19 cellular contexts compared by ENCODE assay signal in genomic region chr7:18405731-18406130, GRCh38.
"Had no signal": no experiment of that assay in that cellular context is flagged by ENCODE, and none has a peak within 500 bp of the region (broad histone marks: within the 10 kb centered on the region; RNA-seq: fewer than 3 reads in every experiment).

No MANE protein-coding gene starts in this region.

- H3K9me3 ChIP-seq: gastroesophageal sphincter, heart right ventricle, left lung, right atrium auricular region had no signal

- H3K27ac Mint-ChIP-seq: activated CD4-positive, alpha-beta T cell treated with anti-CD3 and anti-CD28 coated beads, Interleukin-2, amount 10 ng/mL, durations not matched to agents 24 days and 14 days; activated CD8-positive, alpha-beta T cell treated with anti-CD3 and anti-CD28 coated beads for 36 hours; activated naive CD4-positive, alpha-beta T cell treated with anti-CD3 and anti-CD28 coated beads, Interleukin-2, amount 10 ng/mL, durations not matched to agents 7 days and 5 days; activated naive CD8-positive, alpha-beta T cell treated with anti-CD3 and anti-CD28 coated beads, Interleukin-2, amount 50 U/mL, for 24 hours; progenitor cell of endocrine pancreas had no signal

- H3K9me3 Mint-ChIP-seq: activated CD4-positive, alpha-beta T cell treated with anti-CD3 and anti-CD28 coated beads, Interleukin-2, amount 10 ng/mL, durations not matched to agents 24 days and 14 days; activated CD8-positive, alpha-beta T cell treated with anti-CD3 and anti-CD28 coated beads for 36 hours; activated naive CD4-positive, alpha-beta T cell treated with anti-CD3 and anti-CD28 coated beads, Interleukin-2, amount 10 ng/mL, durations not matched to agents 7 days and 5 days; activated naive CD8-positive, alpha-beta T cell treated with anti-CD3 and anti-CD28 coated beads, Interleukin-2, amount 50 U/mL, for 24 hours; neural crest cell had no signal

- H3K27ac ChIP-seq: brain microvascular endothelial cell, gastroesophageal sphincter, heart right ventricle, left lung, right atrium auricular region had no signal

- H3K27me3 Mint-ChIP-seq: activated naive CD4-positive, alpha-beta T cell treated with anti-CD3 and anti-CD28 coated beads, Interleukin-2, amount 10 ng/mL, durations not matched to agents 7 days and 5 days; activated naive CD8-positive, alpha-beta T cell treated with anti-CD3 and anti-CD28 coated beads, Interleukin-2, amount 50 U/mL, for 24 hours; progenitor cell of endocrine pancreas had no signal

- H3K36me3 ChIP-seq: brain microvascular endothelial cell, gastroesophageal sphincter, heart right ventricle, left lung, right atrium auricular region had no signal

- H3K4me3 Mint-ChIP-seq: activated CD4-positive, alpha-beta T cell treated with anti-CD3 and anti-CD28 coated beads, Interleukin-2, amount 10 ng/mL, durations not matched to agents 24 days and 14 days; activated CD8-positive, alpha-beta T cell treated with anti-CD3 and anti-CD28 coated beads for 36 hours; activated naive CD4-positive, alpha-beta T cell treated with anti-CD3 and anti-CD28 coated beads, Interleukin-2, amount 10 ng/mL, durations not matched to agents 7 days and 5 days; activated naive CD8-positive, alpha-beta T cell treated with anti-CD3 and anti-CD28 coated beads, Interleukin-2, amount 50 U/mL, for 24 hours; neural crest cell had no signal

- H3K4me1 ChIP-seq: left lung, right atrium auricular region had no signal

- H3K27me3 ChIP-seq: brain microvascular endothelial cell, gastroesophageal sphincter, heart right ventricle, left lung, right atrium auricular region had no signal

- DNase-seq: activated CD4-positive, alpha-beta T cell treated with anti-CD3 and anti-CD28 coated beads, Interleukin-2, amount 10 ng/mL, durations not matched to agents 24 days and 14 days; activated CD8-positive, alpha-beta T cell treated with anti-CD3 and anti-CD28 coated beads for 36 hours; activated naive CD4-positive, alpha-beta T cell treated with anti-CD3 and anti-CD28 coated beads, Interleukin-2, amount 10 ng/mL, durations not matched to agents 7 days and 5 days; activated naive CD8-positive, alpha-beta T cell treated with anti-CD3 and anti-CD28 coated beads, Interleukin-2, amount 50 U/mL, for 24 hours; activated T-cell treated with anti-CD3 and anti-CD28 coated beads, Interleukin-2, amount 50 U/mL, for 1 hour; anterior cingulate cortex; brain microvascular endothelial cell; central memory CD4-positive, alpha-beta T cell; heart right ventricle; left lung; mammary epithelial cell; stimulated activated CD4-positive, alpha-beta T cell treated with anti-CD3 and anti-CD28 coated beads, Interleukin-12 subunit alpha, Interleukin-12 subunit beta, amount 100 ng/mL, for 4 hours; stimulated activated CD4-positive, alpha-beta T cell treated with anti-CD3 and anti-CD28 coated beads, Interleukin-1b, Interleukin-23, amount 100 ng/mL, for 48 hours; stimulated activated CD8-positive, alpha-beta memory T cell treated with anti-CD3 and anti-CD28 coated beads, Interleukin-4, amount 100 ng/mL, for 48 hours; stimulated activated naive CD4-positive, alpha-beta T cell had no signal

- ATAC-seq: activated CD8-positive, alpha-beta T cell treated with anti-CD3 and anti-CD28 coated beads for 36 hours; activated naive CD8-positive, alpha-beta T cell treated with anti-CD3 and anti-CD28 coated beads, Interleukin-2, amount 50 U/mL, for 24 hours; gastroesophageal sphincter; heart right ventricle; left lung had no signal

- H3K4me1 Mint-ChIP-seq: activated CD4-positive, alpha-beta T cell treated with anti-CD3 and anti-CD28 coated beads, Interleukin-2, amount 10 ng/mL, durations not matched to agents 24 days and 14 days; activated naive CD4-positive, alpha-beta T cell treated with anti-CD3 and anti-CD28 coated beads, Interleukin-2, amount 10 ng/mL, durations not matched to agents 7 days and 5 days had no signal

- H3K4me3 ChIP-seq: gastroesophageal sphincter, heart right ventricle, left lung, right atrium auricular region had no signal

- H3K36me3 Mint-ChIP-seq: activated naive CD4-positive, alpha-beta T cell treated with anti-CD3 and anti-CD28 coated beads, Interleukin-2, amount 10 ng/mL, durations not matched to agents 7 days and 5 days had no signal
